In genomic region chr6:115485400-115485799, GRCh38 we compare ENCODE assay signal across 1 cellular context.
A peak's percentile ranks its signal among the peaks of the same experiment; 100 is the strongest.
TF ChIP-seq lines count a peak whose summit lies in the region.

No MANE protein-coding gene starts in this region.

TF ChIP-seq in HEK293, 187 proteins besides CTCF, POLR2A, EP300 and RAD21 (continued from another document and continues in another):
- TF ChIP-seq SP3 (tag by site-specific recombination; IDR thresholded peaks at IDR 0.05) (no peak), ZNF112 (tag by site-specific recombination; IDR thresholded peaks at IDR 0.05) (no peak), ZNF623 (tag by site-specific recombination; IDR thresholded peaks at IDR 0.05) (no peak), ZNF366 (tag by site-specific recombination; conservative IDR thresholded peaks at IDR 0.05) (peak; percentile 94), ZNF10 (tag by site-specific recombination; IDR thresholded peaks at IDR 0.05) (peak; percentile 42; the same call in 1 of the 2 replicates), ZBTB8A (tag by site-specific recombination; IDR thresholded peaks at IDR 0.05) (peak; percentile 66), ZNF248 (tag by site-specific recombination; IDR thresholded peaks at IDR 0.05) (no peak), ZNF558 (tag by site-specific recombination; IDR thresholded peaks at IDR 0.05) (peak; percentile 57; the same call in 1 of the 2 replicates), ZNF24 (tag by site-specific recombination; IDR thresholded peaks at IDR 0.05) (peak; percentile 92), ZNF530 (tag by site-specific recombination; IDR thresholded peaks at IDR 0.05; ENCODE audit: low read depth) (no peak), YY2 (tag by site-specific recombination; IDR thresholded peaks at IDR 0.05) (no peak), ZNF791 (tag by site-specific recombination; IDR thresholded peaks at IDR 0.05) (no peak), ZNF155 (tag by site-specific recombination; IDR thresholded peaks at IDR 0.05) (no peak), EGR2 (tag by site-specific recombination; IDR thresholded peaks at IDR 0.05; ENCODE audit: low read depth) (no peak), ZFP41 (tag by site-specific recombination; IDR thresholded peaks at IDR 0.05; ENCODE audit: borderline replicate concordance) (no peak), ZNF221 (tag by site-specific recombination; IDR thresholded peaks at IDR 0.05; ENCODE audit: borderline replicate concordance) (no peak), ZNF138 (tag by site-specific recombination; IDR thresholded peaks at IDR 0.05; ENCODE audit: borderline replicate concordance) (no peak), ZSCAN30 (tag by site-specific recombination; IDR thresholded peaks at IDR 0.05) (no peak; the same call in none of the 2 replicates), ZNF548 (tag by site-specific recombination; IDR thresholded peaks at IDR 0.05) (no peak), ZNF335 (tag by site-specific recombination; conservative IDR thresholded peaks at IDR 0.05) (no peak), ZNF777 (tag by site-specific recombination; IDR thresholded peaks at IDR 0.05; ENCODE audit: borderline replicate concordance) (no peak), WT1 (tag by site-specific recombination; IDR thresholded peaks at IDR 0.05) (peak; percentile 98), ZNF596 (tag by site-specific recombination; IDR thresholded peaks at IDR 0.05) (0 out of 2 replicates have a peak, but pooled peaks have one; percentile 46), GLIS2 (tag by site-specific recombination; IDR thresholded peaks at IDR 0.05) (no peak), INSM2 (tag by site-specific recombination; IDR thresholded peaks at IDR 0.05) (peak; percentile 99), ZNF514 (tag by site-specific recombination; IDR thresholded peaks at IDR 0.05) (no peak), ZNF132 (tag by site-specific recombination; IDR thresholded peaks at IDR 0.05; ENCODE audit: borderline replicate concordance) (no peak), ZNF701 (tag by site-specific recombination; IDR thresholded peaks at IDR 0.05) (no peak), ZNF26 (tag by site-specific recombination; IDR thresholded peaks at IDR 0.05) (no peak), ZEB2 (tag by site-specific recombination; IDR thresholded peaks at IDR 0.05) (peak; percentile 88), ZFP3 (tag by site-specific recombination; IDR thresholded peaks at IDR 0.05; ENCODE audit: low read depth) (no peak), ZNF624 (tag by site-specific recombination; IDR thresholded peaks at IDR 0.05) (no peak), ZBTB7A (tag by site-specific recombination; IDR thresholded peaks at IDR 0.05; ENCODE audit: low read depth) (no peak), ZNF146 (tag by site-specific recombination; IDR thresholded peaks at IDR 0.05) (peak; percentile 58), ZNF677 (tag by site-specific recombination; IDR thresholded peaks at IDR 0.05) (no peak), ZNF140 (tag by site-specific recombination; IDR thresholded peaks at IDR 0.05) (no peak), GLI4 (tag by site-specific recombination; IDR thresholded peaks at IDR 0.05) (no peak), SCRT2 (tag by site-specific recombination; IDR thresholded peaks at IDR 0.05) (peak; percentile 64), ZNF404 (tag by site-specific recombination; IDR thresholded peaks at IDR 0.05) (no peak), ZNF629 (tag by site-specific recombination; IDR thresholded peaks at IDR 0.05) (peak; percentile 90), ZNF529 (tag by site-specific recombination; IDR thresholded peaks at IDR 0.05; ENCODE audit: insufficient replicate concordance) (peak; percentile 71), ZNF426 (tag by site-specific recombination; IDR thresholded peaks at IDR 0.05) (peak; percentile 7; the same call in 1 of the 2 replicates), ZNF121 (tag by site-specific recombination; IDR thresholded peaks at IDR 0.05) (0 out of 2 replicates have a peak, but pooled peaks have one; percentile 67), ZNF16 (tag by site-specific recombination; IDR thresholded peaks at IDR 0.05; ENCODE audit: low read depth) (no peak), MZF1 (tag by site-specific recombination; IDR thresholded peaks at IDR 0.05; ENCODE audit: borderline replicate concordance) (no peak), SETDB1 (IDR thresholded peaks at IDR 0.05; ENCODE audit: insufficient read length, low read length) (no peak), ZNF18 (tag by site-specific recombination; IDR thresholded peaks at IDR 0.05) (peak; percentile 91), ZIC2 (tag by site-specific recombination; IDR thresholded peaks at IDR 0.05) (peak; percentile 89), ZXDB (tag by site-specific recombination; IDR thresholded peaks at IDR 0.05) (no peak), GFI1B (tag by site-specific recombination; IDR thresholded peaks at IDR 0.05) (peak; percentile 84), ZNF48 (tag by site-specific recombination; IDR thresholded peaks at IDR 0.05) (no peak), ZNF133 (tag by site-specific recombination; IDR thresholded peaks at IDR 0.05) (no peak), HOXC10 (CRISPR knock-in tag; IDR thresholded peaks at IDR 0.05) (no peak), ZNF394 (tag by site-specific recombination; IDR thresholded peaks at IDR 0.05; ENCODE audit: borderline replicate concordance) (peak; percentile 42; the same call in 1 of the 2 replicates), KLF1 (tag by site-specific recombination; IDR thresholded peaks at IDR 0.05) (no peak), PRDM1 (tag by site-specific recombination; IDR thresholded peaks at IDR 0.05) (no peak), ZNF792 (tag by site-specific recombination; IDR thresholded peaks at IDR 0.05) (no peak)
- TF ChIP-seq, protein P1, sequence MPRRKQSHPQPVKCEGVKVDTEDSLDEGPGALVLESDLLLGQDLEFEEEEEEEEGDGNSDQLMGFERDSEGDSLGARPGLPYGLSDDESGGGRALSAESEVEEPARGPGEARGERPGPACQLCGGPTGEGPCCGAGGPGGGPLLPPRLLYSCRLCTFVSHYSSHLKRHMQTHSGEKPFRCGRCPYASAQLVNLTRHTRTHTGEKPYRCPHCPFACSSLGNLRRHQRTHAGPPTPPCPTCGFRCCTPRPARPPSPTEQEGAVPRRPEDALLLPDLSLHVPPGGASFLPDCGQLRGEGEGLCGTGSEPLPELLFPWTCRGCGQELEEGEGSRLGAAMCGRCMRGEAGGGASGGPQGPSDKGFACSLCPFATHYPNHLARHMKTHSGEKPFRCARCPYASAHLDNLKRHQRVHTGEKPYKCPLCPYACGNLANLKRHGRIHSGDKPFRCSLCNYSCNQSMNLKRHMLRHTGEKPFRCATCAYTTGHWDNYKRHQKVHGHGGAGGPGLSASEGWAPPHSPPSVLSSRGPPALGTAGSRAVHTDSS (tag by site-specific recombination; IDR thresholded peaks at IDR 0.05) = peak; percentile 64
- TF ChIP-seq, protein P2, sequence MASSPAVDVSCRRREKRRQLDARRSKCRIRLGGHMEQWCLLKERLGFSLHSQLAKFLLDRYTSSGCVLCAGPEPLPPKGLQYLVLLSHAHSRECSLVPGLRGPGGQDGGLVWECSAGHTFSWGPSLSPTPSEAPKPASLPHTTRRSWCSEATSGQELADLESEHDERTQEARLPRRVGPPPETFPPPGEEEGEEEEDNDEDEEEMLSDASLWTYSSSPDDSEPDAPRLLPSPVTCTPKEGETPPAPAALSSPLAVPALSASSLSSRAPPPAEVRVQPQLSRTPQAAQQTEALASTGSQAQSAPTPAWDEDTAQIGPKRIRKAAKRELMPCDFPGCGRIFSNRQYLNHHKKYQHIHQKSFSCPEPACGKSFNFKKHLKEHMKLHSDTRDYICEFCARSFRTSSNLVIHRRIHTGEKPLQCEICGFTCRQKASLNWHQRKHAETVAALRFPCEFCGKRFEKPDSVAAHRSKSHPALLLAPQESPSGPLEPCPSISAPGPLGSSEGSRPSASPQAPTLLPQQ (tag by site-specific recombination; IDR thresholded peaks at IDR 0.05) = no peak
- TF ChIP-seq, protein P3, sequence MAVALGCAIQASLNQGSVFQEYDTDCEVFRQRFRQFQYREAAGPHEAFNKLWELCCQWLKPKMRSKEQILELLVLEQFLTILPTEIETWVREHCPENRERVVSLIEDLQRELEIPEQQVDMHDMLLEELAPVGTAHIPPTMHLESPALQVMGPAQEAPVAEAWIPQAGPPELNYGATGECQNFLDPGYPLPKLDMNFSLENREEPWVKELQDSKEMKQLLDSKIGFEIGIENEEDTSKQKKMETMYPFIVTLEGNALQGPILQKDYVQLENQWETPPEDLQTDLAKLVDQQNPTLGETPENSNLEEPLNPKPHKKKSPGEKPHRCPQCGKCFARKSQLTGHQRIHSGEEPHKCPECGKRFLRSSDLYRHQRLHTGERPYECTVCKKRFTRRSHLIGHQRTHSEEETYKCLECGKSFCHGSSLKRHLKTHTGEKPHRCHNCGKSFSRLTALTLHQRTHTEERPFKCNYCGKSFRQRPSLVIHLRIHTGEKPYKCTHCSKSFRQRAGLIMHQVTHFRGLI (tag by site-specific recombination; IDR thresholded peaks at IDR 0.05) = 0 out of 2 replicates have a peak, but pooled peaks have one; percentile 27
- TF ChIP-seq, protein P4, sequence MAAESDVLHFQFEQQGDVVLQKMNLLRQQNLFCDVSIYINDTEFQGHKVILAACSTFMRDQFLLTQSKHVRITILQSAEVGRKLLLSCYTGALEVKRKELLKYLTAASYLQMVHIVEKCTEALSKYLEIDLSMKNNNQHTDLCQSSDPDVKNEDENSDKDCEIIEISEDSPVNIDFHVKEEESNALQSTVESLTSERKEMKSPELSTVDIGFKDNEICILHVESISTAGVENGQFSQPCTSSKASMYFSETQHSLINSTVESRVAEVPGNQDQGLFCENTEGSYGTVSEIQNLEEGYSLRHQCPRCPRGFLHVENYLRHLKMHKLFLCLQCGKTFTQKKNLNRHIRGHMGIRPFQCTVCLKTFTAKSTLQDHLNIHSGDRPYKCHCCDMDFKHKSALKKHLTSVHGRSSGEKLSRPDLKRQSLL (tag by site-specific recombination; IDR thresholded peaks at IDR 0.05) = no peak; the same call in 1 of the 2 replicates
- TF ChIP-seq, protein P5, sequence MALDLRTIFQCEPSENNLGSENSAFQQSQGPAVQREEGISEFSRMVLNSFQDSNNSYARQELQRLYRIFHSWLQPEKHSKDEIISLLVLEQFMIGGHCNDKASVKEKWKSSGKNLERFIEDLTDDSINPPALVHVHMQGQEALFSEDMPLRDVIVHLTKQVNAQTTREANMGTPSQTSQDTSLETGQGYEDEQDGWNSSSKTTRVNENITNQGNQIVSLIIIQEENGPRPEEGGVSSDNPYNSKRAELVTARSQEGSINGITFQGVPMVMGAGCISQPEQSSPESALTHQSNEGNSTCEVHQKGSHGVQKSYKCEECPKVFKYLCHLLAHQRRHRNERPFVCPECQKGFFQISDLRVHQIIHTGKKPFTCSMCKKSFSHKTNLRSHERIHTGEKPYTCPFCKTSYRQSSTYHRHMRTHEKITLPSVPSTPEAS (tag by site-specific recombination; IDR thresholded peaks at IDR 0.05) = peak; percentile 63; the same call in 1 of the 2 replicates
- TF ChIP-seq, protein P6, sequence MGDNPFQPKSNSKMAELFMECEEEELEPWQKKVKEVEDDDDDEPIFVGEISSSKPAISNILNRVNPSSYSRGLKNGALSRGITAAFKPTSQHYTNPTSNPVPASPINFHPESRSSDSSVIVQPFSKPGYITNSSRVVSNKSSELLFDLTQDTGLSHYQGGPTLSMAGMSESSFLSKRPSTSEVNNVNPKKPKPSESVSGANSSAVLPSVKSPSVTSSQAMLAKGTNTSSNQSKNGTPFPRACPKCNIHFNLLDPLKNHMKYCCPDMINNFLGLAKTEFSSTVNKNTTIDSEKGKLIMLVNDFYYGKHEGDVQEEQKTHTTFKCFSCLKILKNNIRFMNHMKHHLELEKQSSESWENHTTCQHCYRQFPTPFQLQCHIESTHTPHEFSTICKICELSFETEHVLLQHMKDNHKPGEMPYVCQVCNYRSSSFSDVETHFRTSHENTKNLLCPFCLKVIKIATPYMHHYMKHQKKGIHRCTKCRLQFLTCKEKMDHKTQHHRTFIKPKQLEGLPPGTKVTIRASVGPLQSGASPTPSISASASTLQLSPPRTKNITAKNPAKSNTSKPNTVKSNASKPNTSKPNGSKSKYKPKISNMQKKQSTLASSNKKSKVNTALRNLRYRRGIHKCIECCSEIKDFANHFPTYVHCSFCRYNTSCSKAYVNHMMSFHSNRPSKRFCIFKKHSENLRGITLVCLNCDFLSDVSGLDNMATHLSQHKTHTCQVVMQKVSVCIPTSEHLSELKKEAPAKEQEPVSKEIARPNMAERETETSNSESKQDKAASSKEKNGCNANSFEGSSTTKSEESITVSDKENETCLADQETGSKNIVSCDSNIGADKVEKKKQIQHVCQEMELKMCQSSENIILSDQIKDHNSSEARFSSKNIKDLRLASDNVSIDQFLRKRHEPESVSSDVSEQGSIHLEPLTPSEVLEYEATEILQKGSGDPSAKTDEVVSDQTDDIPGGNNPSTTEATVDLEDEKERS (tag by site-specific recombination; IDR thresholded peaks at IDR 0.05) = no peak
